31 cellular contexts compared by ENCODE assay signal in genomic region chr4:169219440-169219839, GRCh38. TPM values are rescaled to one million over a fixed set of nuclear protein-coding genes. Genes with fewer than 3 reads are reported as not detected.
DNase-seq lines count a peak whose midpoint lies in the region; ATAC-seq and TF ChIP-seq lines count a peak whose summit lies in the region.
"Had no signal": no experiment of that assay in that cellular context is flagged by ENCODE, and none has a peak within 500 bp of the region (broad histone marks: within the 10 kb centered on the region; RNA-seq: fewer than 3 reads in every experiment).

No MANE protein-coding gene starts in this region.

- no peaks in the 10 kb centered on the region for H3F3A ChIP-seq in PC-3 (ENCODE audit: low read length, unreplicated experiment)

- H3K9me2 ChIP-seq in PC-3 (replicated peaks; ENCODE audit: low read length): no peaks in the 10 kb centered on the region

- H3K9me3 Mint-ChIP-seq in HFFc6: peaks cover under 1% of the 10 kb centered on the region; the same call in 1 of the 2 replicates
- H3K9me3 Mint-ChIP-seq: activated CD4-positive, alpha-beta T cell treated with anti-CD3 and anti-CD28 coated beads, Interleukin-2, amount 10 ng/mL, durations not matched to agents 24 days and 14 days; activated naive CD8-positive, alpha-beta T cell treated with anti-CD3 and anti-CD28 coated beads for 36 hours had no signal

- H3K4me1 ChIP-seq in prostate gland (replicated peaks): no peaks in the 10 kb centered on the region
- H3K4me1 ChIP-seq in PC-3 (ENCODE audit: insufficient read depth, low read length): peaks cover 7% of the 10 kb centered on the region

- H3K27ac ChIP-seq in prostate gland (no peak overlapping the region), PC-3 (ENCODE audit: low read length) (no peak overlapping the region)
- H3K27ac ChIP-seq: coronary artery, Peyer's patch had no signal

- peaks cover 28% of the 10 kb centered on the region for H3K4me1 Mint-ChIP-seq in HFFc6 (ENCODE audit: low read depth)
- H3K4me1 Mint-ChIP-seq: activated CD4-positive, alpha-beta T cell treated with anti-CD3 and anti-CD28 coated beads, Interleukin-2, amount 10 ng/mL, durations not matched to agents 24 days and 14 days; activated naive CD8-positive, alpha-beta T cell treated with anti-CD3 and anti-CD28 coated beads for 36 hours; WTC11 had no signal

- POLR2A ChIA-PET in PC-3 (lab: Charles Lee; ENCODE audit: unreplicated experiment): no interaction called here

- H3K4me3 Mint-ChIP-seq in HFFc6: no peak overlapping the region
- H3K4me3 Mint-ChIP-seq: activated CD4-positive, alpha-beta T cell treated with anti-CD3 and anti-CD28 coated beads, Interleukin-2, amount 10 ng/mL, durations not matched to agents 24 days and 14 days; activated naive CD8-positive, alpha-beta T cell treated with anti-CD3 and anti-CD28 coated beads for 36 hours; naive B cell; WTC11 had no signal

- H3K36me3 ChIP-seq in prostate gland (no peaks in the 10 kb centered on the region), PC-3 (ENCODE audit: low read depth, low read length) (peaks cover 23% of the 10 kb centered on the region)
- H3K36me3 ChIP-seq: Peyer's patch had no signal

- H3K27ac Mint-ChIP-seq in HFFc6: peak overlapping the region; percentile 36; the same call in 1 of the 2 replicates
- H3K27ac Mint-ChIP-seq: activated CD4-positive, alpha-beta T cell treated with anti-CD3 and anti-CD28 coated beads, Interleukin-2, amount 10 ng/mL, durations not matched to agents 24 days and 14 days; activated naive CD8-positive, alpha-beta T cell treated with anti-CD3 and anti-CD28 coated beads for 36 hours; naive B cell; WTC11 had no signal

- no TSS peak for BruUV-seq in PC-3 (replicated peaks; lab: Mats Ljungman, UMichigan)

- no peak for TF ChIP-seq POLR2A in prostate gland (IDR thresholded peaks at IDR 0.05)

- no peak overlapping the region for H2AFZ ChIP-seq in PC-3 (ENCODE audit: low read length)

- no peak; the same call in 1 of the 2 replicates for ATAC-seq in PC-3
- ATAC-seq: WTC11 had no signal

- peaks cover 37% of the 10 kb centered on the region for H3K36me3 Mint-ChIP-seq in HFFc6 (ENCODE audit: low read depth)
- H3K36me3 Mint-ChIP-seq: activated naive CD8-positive, alpha-beta T cell treated with anti-CD3 and anti-CD28 coated beads for 36 hours had no signal

- TF ChIP-seq CTCF in HFFc6 (IDR thresholded peaks at IDR 0.05) (no peak), prostate gland (IDR thresholded peaks at IDR 0.05) (no peak), PC-3 (conservative IDR thresholded peaks at IDR 0.05; ENCODE audit: low read depth, low read length) (no peak)

- intact Hi-C loops in prostate gland (cut with DNase I) (no loop called here), PC-3 (cut with micrococcal nuclease) (no loop called here)

- 52% methylated on average over 2 of the region's 2 CpGs for WGBS in prostate gland

- DNase-seq in NCI-H2029 treated with DMSO at 0.1 percent for 48 hours (lab: John Stamatoyannopoulos, UW) (peak; percentile 51), NCI-H2029 (lab: John Stamatoyannopoulos, UW) (no peak), HFFc6 (no peak), epidermal melanocyte (ENCODE audit: insufficient read length, low spot score) (peak; percentile 45), prostate gland (ENCODE audit: low spot score) (peak; percentile 27), D341Med (ENCODE audit: low spot score) (no peak), PC-3 (no peak), NCI-H2107 (lab: John Stamatoyannopoulos, UW) (no peak)
- DNase-seq: activated CD4-positive, alpha-beta T cell treated with anti-CD3 and anti-CD28 coated beads, Interleukin-2, amount 10 ng/mL, durations not matched to agents 24 days and 14 days; activated gamma-delta T cell; activated naive CD8-positive, alpha-beta T cell treated with anti-CD3 and anti-CD28 coated beads for 36 hours; activated T-cell treated with anti-CD3 and anti-CD28 coated beads, Interleukin-2, amount 50 U/mL, for 1 hour; aorta; caudate nucleus; effector memory CD4-positive, alpha-beta T cell; erythroblast; GOT3; hypothalamus; mesenchymal stem cell; naive B cell; NCI-H1105 treated with DMSO at 0.1 percent for 48 hours; NCI-H187 treated with DMSO at 0.1 percent for 48 hours; NCI-H2227 treated with DMSO at 0.1 percent for 48 hours; NCI-H526 treated with DMSO at 0.1 percent for 48 hours; nucleus accumbens; Peyer's patch; SHP77 treated with DMSO at 0.1 percent for 48 hours; stimulated activated naive CD4-positive, alpha-beta T cell; T1000 had no signal

- H4K20me1 ChIP-seq in PC-3 (ENCODE audit: low read length): no peaks in the 10 kb centered on the region

- H3K4me3 ChIP-seq in prostate gland: no peak overlapping the region
- H3K4me3 ChIP-seq in PC-3 (ENCODE audit: low read length): no peak overlapping the region
- H3K4me3 ChIP-seq: coronary artery, Peyer's patch had no signal

- peaks cover 85% of the 10 kb centered on the region for H3K79me2 ChIP-seq in PC-3 (ENCODE audit: low read length)

- H3K9me3 ChIP-seq in prostate gland (no peaks in the 10 kb centered on the region), PC-3 (ENCODE audit: low read length) (no peaks in the 10 kb centered on the region)
- H3K9me3 ChIP-seq: Peyer's patch had no signal

- H3K9ac ChIP-seq in PC-3 (ENCODE audit: low read length): no peak overlapping the region

- no peak overlapping the region for H3K4me2 ChIP-seq in PC-3 (ENCODE audit: low read length)

- CTCF ChIA-PET in PC-3 (lab: Charles Lee): no interaction called here

- H3K27me3 Mint-ChIP-seq in HFFc6 (ENCODE audit: insufficient read depth): no peaks in the 10 kb centered on the region; the same call in 1 of the 2 replicates
- H3K27me3 Mint-ChIP-seq: activated CD4-positive, alpha-beta T cell treated with anti-CD3 and anti-CD28 coated beads, Interleukin-2, amount 10 ng/mL, durations not matched to agents 24 days and 14 days; activated naive CD8-positive, alpha-beta T cell treated with anti-CD3 and anti-CD28 coated beads for 36 hours; naive B cell had no signal

- H3K27me3 ChIP-seq in prostate gland (replicated peaks; ENCODE audit: insufficient read depth) (no peaks in the 10 kb centered on the region), PC-3 (ENCODE audit: low read length) (no peaks in the 10 kb centered on the region)
- H3K27me3 ChIP-seq: Peyer's patch had no signal

RNA-seq across cellular contexts. Expression of gene SH3RF1, which starts 51.3 kb away (rescaled TPM):
- total RNA-seq in HFFc6 (2021; fragmentation: NEBNext Ultra II Directional; extraction: Animal tissue kit (Norgen Biotek cat#: 25700)): 10 to 100 TPM; 54.5 to 67.1 (median 57.1) TPM
- total RNA-seq in prostate gland: 10 to 100 TPM; 42.9 to 57.5 TPM
- total RNA-seq in PC-3 (2014; rRNA removed): 20.2 and 21.0 TPM in 2 replicates

Comparison
In these comparisons a context has a peak if more than half of its experiments do, and no peak if none do; other contexts are left out.
1. DNase-seq: peak in NCI-H2029 treated with DMSO at 0.1 percent for 48 hours (single experiment), epidermal melanocyte (single experiment) and prostate gland (single experiment); none in NCI-H2029 (single experiment), HFFc6 (single experiment), D341Med (single experiment), PC-3 (single experiment) and NCI-H2107 (single experiment).